12 cellular contexts compared by ENCODE assay signal in genomic region chr17:1793447-1793806, GRCh38. TPM values are rescaled to one million over a fixed set of nuclear protein-coding genes. Genes with fewer than 3 reads are reported as not detected.
A peak's percentile ranks its signal among the peaks of the same experiment; 100 is the strongest.
DNase-seq lines count a peak whose midpoint lies in the region; ATAC-seq and TF ChIP-seq lines count a peak whose summit lies in the region.
"Had no signal": no experiment of that assay in that cellular context is flagged by ENCODE, and none has a peak within 500 bp of the region (broad histone marks: within the 10 kb centered on the region; RNA-seq: fewer than 3 reads in every experiment).

No MANE protein-coding gene starts in this region.

- no peaks in the 10 kb centered on the region for H3K9me3 Mint-ChIP-seq in MCF 10A (ENCODE audit: unreplicated experiment)
- peaks cover 2% of the 10 kb centered on the region for H3K9me3 Mint-ChIP-seq in glutamatergic neuron (ENCODE audit: unreplicated experiment)

- BruUV-seq in MCF 10A (replicated peaks; lab: Mats Ljungman, UMichigan) = no TSS peak

- intact Hi-C loops in MCF 10A (cut with micrococcal nuclease) (no loop called here), breast epithelium (cut with DNase I; ENCODE audit: low total_unique reads) (no loop called here), vagina (cut with DNase I) (no loop called here)

- no peaks in the 10 kb centered on the region for H3K27me3 ChIP-seq in breast epithelium
- H3K27me3 ChIP-seq in RWPE2 (ENCODE audit: insufficient read depth, poor library complexity, severe bottlenecking) = no peaks in the 10 kb centered on the region
- H3K27me3 ChIP-seq in vagina = no peaks in the 10 kb centered on the region
- H3K27me3 ChIP-seq: colonic mucosa had no signal

- H3K9me3 ChIP-seq in breast epithelium (no peaks in the 10 kb centered on the region), RWPE2 (ENCODE audit: severe bottlenecking) (no peaks in the 10 kb centered on the region), vagina (no peaks in the 10 kb centered on the region)
- H3K9me3 ChIP-seq: colonic mucosa had no signal

- peak overlapping the region; percentile 31 for H3K4me3 Mint-ChIP-seq in MCF 10A (ENCODE audit: unreplicated experiment)
- no peak overlapping the region for H3K4me3 Mint-ChIP-seq in glutamatergic neuron (ENCODE audit: unreplicated experiment)

- peak; percentile 81 for ATAC-seq in RWPE2 (ENCODE audit: low read depth)
- ATAC-seq in HG03565 (IDR thresholded peaks at IDR 0.05; ENCODE audit: unreplicated experiment) = no peak
- ATAC-seq in GM21825 (IDR thresholded peaks at IDR 0.05; ENCODE audit: unreplicated experiment) = no peak

- H3K27ac ChIP-seq in breast epithelium (peak overlapping the region in 1 of 2 donors; percentile 60), RWPE2 (ENCODE audit: poor library complexity, severe bottlenecking) (peak overlapping the region; percentile 40), vagina (peak overlapping the region; percentile 57)
- H3K27ac ChIP-seq: colonic mucosa, PC-9 had no signal

- H3K4me3 ChIP-seq in breast epithelium (no peak overlapping the region), RWPE2 (ENCODE audit: severe bottlenecking) (no peak overlapping the region), vagina (no peak overlapping the region)
- H3K4me3 ChIP-seq: colonic mucosa, PC-9 had no signal

- H3K27ac Mint-ChIP-seq in MCF 10A (ENCODE audit: low read depth, unreplicated experiment) = peak overlapping the region; percentile 74
- no peak overlapping the region for H3K27ac Mint-ChIP-seq in glutamatergic neuron (ENCODE audit: unreplicated experiment)

- TF ChIP-seq CTCF in MCF 10A (IDR thresholded peaks at IDR 0.05; ENCODE audit: unreplicated experiment) = no peak
- no peak for TF ChIP-seq CTCF in breast epithelium (IDR thresholded peaks at IDR 0.05)
- no peak for TF ChIP-seq CTCF in RWPE2 (IDR thresholded peaks at IDR 0.05; ENCODE audit: poor library complexity, severe bottlenecking)
- TF ChIP-seq CTCF in vagina (IDR thresholded peaks at IDR 0.05) = no peak
- no peak for TF ChIP-seq CTCF in glutamatergic neuron (IDR thresholded peaks at IDR 0.05; ENCODE audit: partially characterized antibody, unreplicated experiment)

- H3K4me1 Mint-ChIP-seq in MCF 10A (ENCODE audit: insufficient read depth, unreplicated experiment) (peaks cover 5% of the 10 kb centered on the region), glutamatergic neuron (ENCODE audit: low read depth, unreplicated experiment) (peaks cover 8% of the 10 kb centered on the region)

- H3K4me1 ChIP-seq in breast epithelium = no peaks in the 10 kb centered on the region
- H3K4me1 ChIP-seq in RWPE2 (ENCODE audit: insufficient read depth, poor library complexity, severe bottlenecking) = peaks cover 11% of the 10 kb centered on the region
- H3K4me1 ChIP-seq in vagina = no peaks in the 10 kb centered on the region
- H3K4me1 ChIP-seq: colonic mucosa had no signal

- H3K36me3 ChIP-seq in breast epithelium (no peaks in the 10 kb centered on the region), RWPE2 (ENCODE audit: low read depth) (peaks cover 36% of the 10 kb centered on the region), vagina (no peaks in the 10 kb centered on the region)
- H3K36me3 ChIP-seq: colonic mucosa had no signal

- TF ChIP-seq POLR2A in breast epithelium (IDR thresholded peaks at IDR 0.05) (no peak), vagina (IDR thresholded peaks at IDR 0.05) (no peak)

- peaks cover 25% of the 10 kb centered on the region for H3K36me3 Mint-ChIP-seq in MCF 10A (ENCODE audit: insufficient read depth, unreplicated experiment)
- H3K36me3 Mint-ChIP-seq in glutamatergic neuron (ENCODE audit: unreplicated experiment) = no peaks in the 10 kb centered on the region

- H3K27me3 Mint-ChIP-seq in MCF 10A (ENCODE audit: insufficient read depth, unreplicated experiment) (no peaks in the 10 kb centered on the region), glutamatergic neuron (ENCODE audit: unreplicated experiment) (peaks cover 2% of the 10 kb centered on the region)

- POLR2A ChIA-PET in MCF 10A (lab: Yijun Ruan, JAX) = interaction anchor here (0.6 to 2.9 kb wide), 16 partner anchors 9 to 216 kb away, joined by 3 to 22 read pairs (median 5); partner anchors contain the start of genes PRPF8, RPA1, SMYD4 and WDR81

- CTCF ChIA-PET in MCF 10A (lab: Yijun Ruan, JAX) = interaction anchor here (0.6 to 1.2 kb wide), 5 partner anchors 10 to 414 kb away, joined by 3 to 4 read pairs (median 3); no protein-coding TSS in a partner anchor

- DNase-seq in MCF 10A (ENCODE audit: unreplicated experiment) = peak; percentile 54
- DNase-seq in breast epithelium (ENCODE audit: low spot score in 2 of 2) = no peak
- DNase-seq in RWPE2 (ENCODE audit: low spot score) = no peak
- DNase-seq in kidney tubule cell (ENCODE audit: low spot score) = peak; percentile 43
- no peak for DNase-seq in vagina (ENCODE audit: extremely low spot score in 2 of 2)
- no peak for DNase-seq in glutamatergic neuron
- DNase-seq: colonic mucosa, NCI-H446, PC-9 had no signal

RNA-seq across cellular contexts. Expression of gene SERPINF1, which starts 31.6 kb away (rescaled TPM):
- total RNA-seq in MCF 10A (2022) = 1.8 TPM in 1 of 2 replicates, not detected in the other
- total RNA-seq in breast epithelium = 1,000 to 10,000 TPM in 1 of 3 donors, 100 to 1,000 TPM in 2; 427 to 3,050 (median 615) TPM
- total RNA-seq in vagina = 1,040 TPM
- total RNA-seq in glutamatergic neuron (ENCODE audit: unreplicated experiment) = 9.7 TPM
- total RNA-seq: T-helper 1 cell treated with Interleukin-12 subunit alpha and Interleukin-12 subunit beta and Interleukin-4 antibody, amounts not matched to agents 30 ng/mL and 1 ng/mL, for 36 hours had no signal

RNA-seq across cellular contexts. Expression of gene SMYD4, which starts 36.3 kb away (rescaled TPM):
- total RNA-seq in MCF 10A (2022) (8.3 and 13.6 TPM in 2 replicates), breast epithelium (10 to 100 TPM; 16.0 to 20.3 (median 18.7) TPM), vagina (16.7 TPM), glutamatergic neuron (ENCODE audit: unreplicated experiment) (11.4 TPM)

RNA-seq across cellular contexts. Expression of gene RPA1, which starts 36.4 kb away (rescaled TPM):
- total RNA-seq in MCF 10A (2022) (60.3 and 62.7 TPM in 2 replicates), breast epithelium (10 to 100 TPM; 34.7 to 40.6 (median 34.7) TPM), vagina (30.9 TPM), glutamatergic neuron (ENCODE audit: unreplicated experiment) (43.4 TPM)

RNA-seq across cellular contexts. Expression of gene SERPINF2, which starts 50.8 kb away (rescaled TPM):
- 0.56 and 0.66 TPM in 2 replicates for total RNA-seq in MCF 10A (2022)
- 10 to 100 TPM; 18.4 to 30.1 (median 21.3) TPM for total RNA-seq in breast epithelium
- 23.8 TPM for total RNA-seq in vagina
- 0.37 TPM for total RNA-seq in glutamatergic neuron (ENCODE audit: unreplicated experiment)

Comparison
In these comparisons a context has a peak if more than half of its experiments do, and no peak if none do; other contexts are left out.
1. DNase-seq: peak in MCF 10A (single experiment) and kidney tubule cell (single experiment); none in breast epithelium (0 of 2), RWPE2 (single experiment), vagina (0 of 2) and glutamatergic neuron (single experiment).
2. RNA of gene SERPINF1, which starts 31.6 kb away (total RNA-seq): 1,040 TPM in vagina (single experiment) and 427 to 3,050 TPM in breast epithelium; 9.7 TPM in glutamatergic neuron (single experiment) and 1.8 TPM in MCF 10A; every median in the first group is over 10 times any median in the second.